In genomic region chr2:136653836-136654235, GRCh38 we compare ENCODE assay signal across 17 cellular contexts.
"Had no signal": no experiment of that assay in that cellular context is flagged by ENCODE, and none has a peak within 500 bp of the region (broad histone marks: within the 10 kb centered on the region; RNA-seq: fewer than 3 reads in every experiment).

No MANE protein-coding gene starts in this region.

- ATAC-seq: activated T-cell treated with anti-CD3 and anti-CD28 coated beads, Interleukin-2, amount 50 U/mL, for 72 hours; naive thymus-derived CD8-positive, alpha-beta T cell; stimulated activated naive CD8-positive, alpha-beta T cell treated with anti-CD3 and anti-CD28 coated beads, Interleukin-15, amount 100 ng/mL, for 72 hours had no signal

- DNase-seq: activated CD4-positive, alpha-beta T cell treated with anti-CD3 and anti-CD28 coated beads for 4 hours; activated CD4-positive, alpha-beta T cell treated with anti-CD3 and anti-CD28 coated beads, Interleukin-2, amount 50 U/mL, for 48 hours; activated CD4-positive, CD25-positive, alpha-beta regulatory T cell; activated effector memory CD4-positive, alpha-beta T cell treated with Interleukin-2 at 50 U/mL for 16 hours; activated naive CD4-positive, alpha-beta T cell treated with anti-CD3 and anti-CD28 coated beads for 36 hours; activated naive CD8-positive, alpha-beta T cell treated with anti-CD3 and anti-CD28 coated beads, Interleukin-2, amount 10 ng/mL, durations not matched to agents 7 days and 5 days; activated T-cell treated with anti-CD3 and anti-CD28 coated beads, Interleukin-2, amount 50 U/mL, for 72 hours; amygdala; caudate nucleus; effector CD4-positive, alpha-beta T cell; naive thymus-derived CD8-positive, alpha-beta T cell; stimulated activated CD4-positive, alpha-beta T cell treated with anti-CD3 and anti-CD28 coated beads, Interleukin-1b, Interleukin-23, amount 100 ng/mL, for 48 hours; stimulated activated naive CD8-positive, alpha-beta T cell treated with anti-CD3 and anti-CD28 coated beads, Interleukin-15, amount 100 ng/mL, for 72 hours; T1000; trophoblast cell had no signal

- H3K4me1 ChIP-seq: neural progenitor cell had no signal

- H3K27me3 ChIP-seq: neural progenitor cell had no signal

- H3K4me3 ChIP-seq: neural progenitor cell, skin epidermis had no signal

- H3K36me3 ChIP-seq: neural progenitor cell had no signal

- H3K27ac ChIP-seq: neural progenitor cell, skin epidermis had no signal
